Comparison of ENCODE assay signal across 1 cellular context in the genomic region with DNA sequence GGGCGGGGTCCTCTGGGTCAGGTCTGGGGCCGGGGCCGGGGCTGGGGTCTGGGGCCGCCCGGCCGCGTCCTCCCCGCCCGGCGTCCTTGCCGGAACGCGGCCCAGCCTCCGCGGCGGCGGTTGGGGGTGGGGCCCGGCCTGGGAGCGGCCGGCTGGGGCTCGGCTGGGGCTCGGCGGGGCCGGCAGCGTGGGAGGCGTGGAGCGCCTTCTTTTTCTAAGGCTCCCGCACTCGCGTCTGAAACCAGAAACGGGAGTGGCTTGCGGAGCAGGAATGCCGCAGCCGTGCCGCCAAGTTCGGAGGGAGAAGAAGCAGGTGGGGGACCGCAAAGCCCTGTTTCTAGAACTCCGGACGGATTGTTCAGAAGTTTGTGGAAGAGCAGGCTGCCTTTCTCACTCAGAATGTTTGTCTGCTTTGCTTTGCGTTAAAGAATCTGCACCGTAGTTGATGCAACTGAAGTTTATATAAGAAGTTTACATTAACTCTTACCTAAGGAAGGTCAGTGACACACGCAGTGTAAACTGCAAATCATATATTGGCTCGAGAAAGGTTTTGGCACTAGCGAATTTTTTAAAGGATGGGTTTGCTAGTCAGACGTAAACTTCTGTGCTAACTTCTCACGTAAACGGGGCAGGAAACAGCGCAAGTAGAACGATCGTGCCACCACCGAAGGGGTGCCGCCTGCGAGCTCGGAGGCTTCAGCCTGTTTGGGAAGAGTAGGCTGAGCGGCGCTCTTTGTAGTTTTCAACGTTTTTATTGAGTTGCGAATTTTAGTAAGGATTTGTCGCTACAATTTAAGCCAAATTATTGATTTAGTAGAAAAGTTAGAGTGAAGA.
A peak's percentile ranks its signal among the peaks of the same experiment; 100 is the strongest.
TF ChIP-seq lines count a peak whose summit lies in the region.

No MANE protein-coding gene starts in this region.

TF ChIP-seq in K562, 482 proteins besides CTCF, POLR2A, EP300 and RAD21 (continued from another document and continues in another):
- no peak for TF ChIP-seq ZNF407 (IDR thresholded peaks at IDR 0.05; ENCODE audit: low read depth)
- TF ChIP-seq THAP7 (CRISPR knock-in tag; IDR thresholded peaks at IDR 0.05): no peak
- TF ChIP-seq ZNF274 (IDR thresholded peaks at IDR 0.05; ENCODE audit: borderline replicate concordance, low read depth, low read length): no peak
- TF ChIP-seq ZKSCAN1 (IDR thresholded peaks at IDR 0.05; ENCODE audit: low read depth, low read length): no peak
- TF ChIP-seq HMGN3 (IDR thresholded peaks at IDR 0.05; ENCODE audit: borderline replicate concordance, extremely low read depth, insufficient read length, low read depth, low read length): peak; percentile 30
- TF ChIP-seq, protein P1, sequence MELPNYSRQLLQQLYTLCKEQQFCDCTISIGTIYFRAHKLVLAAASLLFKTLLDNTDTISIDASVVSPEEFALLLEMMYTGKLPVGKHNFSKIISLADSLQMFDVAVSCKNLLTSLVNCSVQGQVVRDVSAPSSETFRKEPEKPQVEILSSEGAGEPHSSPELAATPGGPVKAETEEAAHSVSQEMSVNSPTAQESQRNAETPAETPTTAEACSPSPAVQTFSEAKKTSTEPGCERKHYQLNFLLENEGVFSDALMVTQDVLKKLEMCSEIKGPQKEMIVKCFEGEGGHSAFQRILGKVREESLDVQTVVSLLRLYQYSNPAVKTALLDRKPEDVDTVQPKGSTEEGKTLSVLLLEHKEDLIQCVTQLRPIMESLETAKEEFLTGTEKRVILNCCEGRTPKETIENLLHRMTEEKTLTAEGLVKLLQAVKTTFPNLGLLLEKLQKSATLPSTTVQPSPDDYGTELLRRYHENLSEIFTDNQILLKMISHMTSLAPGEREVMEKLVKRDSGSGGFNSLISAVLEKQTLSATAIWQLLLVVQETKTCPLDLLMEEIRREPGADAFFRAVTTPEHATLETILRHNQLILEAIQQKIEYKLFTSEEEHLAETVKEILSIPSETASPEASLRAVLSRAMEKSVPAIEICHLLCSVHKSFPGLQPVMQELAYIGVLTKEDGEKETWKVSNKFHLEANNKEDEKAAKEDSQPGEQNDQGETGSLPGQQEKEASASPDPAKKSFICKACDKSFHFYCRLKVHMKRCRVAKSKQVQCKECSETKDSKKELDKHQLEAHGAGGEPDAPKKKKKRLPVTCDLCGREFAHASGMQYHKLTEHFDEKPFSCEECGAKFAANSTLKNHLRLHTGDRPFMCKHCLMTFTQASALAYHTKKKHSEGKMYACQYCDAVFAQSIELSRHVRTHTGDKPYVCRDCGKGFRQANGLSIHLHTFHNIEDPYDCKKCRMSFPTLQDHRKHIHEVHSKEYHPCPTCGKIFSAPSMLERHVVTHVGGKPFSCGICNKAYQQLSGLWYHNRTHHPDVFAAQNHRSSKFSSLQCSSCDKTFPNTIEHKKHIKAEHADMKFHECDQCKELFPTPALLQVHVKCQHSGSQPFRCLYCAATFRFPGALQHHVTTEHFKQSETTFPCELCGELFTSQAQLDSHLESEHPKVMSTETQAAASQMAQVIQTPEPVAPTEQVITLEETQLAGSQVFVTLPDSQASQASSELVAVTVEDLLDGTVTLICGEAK (IDR thresholded peaks at IDR 0.05): peak; percentile 22; the same call in 1 of the 2 replicates
- TF ChIP-seq, protein P1 (CRISPR knock-in tag; IDR thresholded peaks at IDR 0.05): no peak
- no peak for TF ChIP-seq ZNF507 (tag; conservative IDR thresholded peaks at IDR 0.05)
- TF ChIP-seq IRF2 (CRISPR knock-in tag; IDR thresholded peaks at IDR 0.05): no peak
- TF ChIP-seq E2F4 (CRISPR knock-in tag; IDR thresholded peaks at IDR 0.05; ENCODE audit: low read depth): no peak
- TF ChIP-seq ZNF431 (CRISPR knock-in tag; IDR thresholded peaks at IDR 0.05): 0 out of 2 replicates have a peak, but pooled peaks have one; percentile 50
- TF ChIP-seq WHSC1 (IDR thresholded peaks at IDR 0.05; ENCODE audit: low read length): no peak
- TF ChIP-seq BCOR (IDR thresholded peaks at IDR 0.05): 0 out of 2 replicates have a peak, but pooled peaks have one; percentile 6
- TF ChIP-seq ZFX (CRISPR knock-in tag; IDR thresholded peaks at IDR 0.05): no peak
- peak in 1 of 2 experiments; percentile 11; a peak in 1 of 4 replicates for TF ChIP-seq HDAC1 (IDR thresholded peaks at IDR 0.05)
- TF ChIP-seq CREM (IDR thresholded peaks at IDR 0.05; ENCODE audit: low read depth): 0 out of 2 replicates have a peak, but pooled peaks have one; percentile 15
- no peak for TF ChIP-seq HBP1 (CRISPR knock-in tag; IDR thresholded peaks at IDR 0.05)
- peak; percentile 59 for TF ChIP-seq CCNT2 (IDR thresholded peaks at IDR 0.05; ENCODE audit: borderline replicate concordance, extremely low read depth, insufficient read length, low read depth, low read length)
- TF ChIP-seq ZNF24 (IDR thresholded peaks at IDR 0.05): peak; percentile 76; the same call in 1 of the 2 replicates
- no peak for TF ChIP-seq EWSR1 (IDR thresholded peaks at IDR 0.05; ENCODE audit: borderline replicate concordance, low read depth, partially characterized antibody)
- no peak for TF ChIP-seq MXI1 (IDR thresholded peaks at IDR 0.05; ENCODE audit: low read depth, low read length)
- no peak for TF ChIP-seq HEY1 (CRISPR knock-in tag; IDR thresholded peaks at IDR 0.05; ENCODE audit: borderline replicate concordance)
- TF ChIP-seq PHB (CRISPR knock-in tag; IDR thresholded peaks at IDR 0.05): peak; percentile 72; the same call in 1 of the 2 replicates
- TF ChIP-seq LCOR (CRISPR knock-in tag; IDR thresholded peaks at IDR 0.05): no peak
- TF ChIP-seq, protein P2, sequence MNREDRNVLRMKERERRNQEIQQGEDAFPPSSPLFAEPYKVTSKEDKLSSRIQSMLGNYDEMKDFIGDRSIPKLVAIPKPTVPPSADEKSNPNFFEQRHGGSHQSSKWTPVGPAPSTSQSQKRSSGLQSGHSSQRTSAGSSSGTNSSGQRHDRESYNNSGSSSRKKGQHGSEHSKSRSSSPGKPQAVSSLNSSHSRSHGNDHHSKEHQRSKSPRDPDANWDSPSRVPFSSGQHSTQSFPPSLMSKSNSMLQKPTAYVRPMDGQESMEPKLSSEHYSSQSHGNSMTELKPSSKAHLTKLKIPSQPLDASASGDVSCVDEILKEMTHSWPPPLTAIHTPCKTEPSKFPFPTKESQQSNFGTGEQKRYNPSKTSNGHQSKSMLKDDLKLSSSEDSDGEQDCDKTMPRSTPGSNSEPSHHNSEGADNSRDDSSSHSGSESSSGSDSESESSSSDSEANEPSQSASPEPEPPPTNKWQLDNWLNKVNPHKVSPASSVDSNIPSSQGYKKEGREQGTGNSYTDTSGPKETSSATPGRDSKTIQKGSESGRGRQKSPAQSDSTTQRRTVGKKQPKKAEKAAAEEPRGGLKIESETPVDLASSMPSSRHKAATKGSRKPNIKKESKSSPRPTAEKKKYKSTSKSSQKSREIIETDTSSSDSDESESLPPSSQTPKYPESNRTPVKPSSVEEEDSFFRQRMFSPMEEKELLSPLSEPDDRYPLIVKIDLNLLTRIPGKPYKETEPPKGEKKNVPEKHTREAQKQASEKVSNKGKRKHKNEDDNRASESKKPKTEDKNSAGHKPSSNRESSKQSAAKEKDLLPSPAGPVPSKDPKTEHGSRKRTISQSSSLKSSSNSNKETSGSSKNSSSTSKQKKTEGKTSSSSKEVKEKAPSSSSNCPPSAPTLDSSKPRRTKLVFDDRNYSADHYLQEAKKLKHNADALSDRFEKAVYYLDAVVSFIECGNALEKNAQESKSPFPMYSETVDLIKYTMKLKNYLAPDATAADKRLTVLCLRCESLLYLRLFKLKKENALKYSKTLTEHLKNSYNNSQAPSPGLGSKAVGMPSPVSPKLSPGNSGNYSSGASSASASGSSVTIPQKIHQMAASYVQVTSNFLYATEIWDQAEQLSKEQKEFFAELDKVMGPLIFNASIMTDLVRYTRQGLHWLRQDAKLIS (CRISPR knock-in tag; IDR thresholded peaks at IDR 0.05): 0 out of 2 replicates have a peak, but pooled peaks have one; percentile 34
